2 cellular contexts compared by ENCODE assay signal in the genomic region with DNA sequence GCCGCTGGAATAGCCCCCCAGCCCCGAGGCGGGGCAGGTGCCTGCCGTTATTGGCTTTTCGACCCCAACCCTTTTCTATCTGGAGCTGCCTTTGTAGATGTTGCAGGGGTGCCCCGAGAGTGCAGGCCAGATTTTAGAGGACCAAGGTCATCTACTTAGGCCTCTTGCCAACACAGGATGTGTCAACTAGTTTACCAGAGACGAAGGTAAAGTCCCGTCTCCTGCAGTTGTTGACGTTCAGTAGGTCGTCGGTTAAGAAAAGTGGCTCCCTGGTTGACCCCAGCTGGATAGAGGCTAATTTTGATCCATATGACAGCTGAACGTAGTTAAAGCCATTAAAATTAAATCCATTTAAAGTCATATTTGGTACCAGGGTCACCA.
TF ChIP-seq lines count a peak whose summit lies in the region.

No MANE protein-coding gene starts in this region.

TF ChIP-seq in IMR-90, 13 proteins besides CTCF, POLR2A, EP300 and RAD21:
- no peak for TF ChIP-seq SMC3 (IDR thresholded peaks at IDR 0.05; ENCODE audit: low read depth, low read length)
- TF ChIP-seq, protein P1, sequence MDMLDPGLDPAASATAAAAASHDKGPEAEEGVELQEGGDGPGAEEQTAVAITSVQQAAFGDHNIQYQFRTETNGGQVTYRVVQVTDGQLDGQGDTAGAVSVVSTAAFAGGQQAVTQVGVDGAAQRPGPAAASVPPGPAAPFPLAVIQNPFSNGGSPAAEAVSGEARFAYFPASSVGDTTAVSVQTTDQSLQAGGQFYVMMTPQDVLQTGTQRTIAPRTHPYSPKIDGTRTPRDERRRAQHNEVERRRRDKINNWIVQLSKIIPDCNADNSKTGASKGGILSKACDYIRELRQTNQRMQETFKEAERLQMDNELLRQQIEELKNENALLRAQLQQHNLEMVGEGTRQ (IDR thresholded peaks at IDR 0.05; ENCODE audit: low read depth, low read length) = no peak
- TF ChIP-seq MAZ (IDR thresholded peaks at IDR 0.05; ENCODE audit: borderline replicate concordance, low read depth, low read length) = no peak
- TF ChIP-seq NFE2L2 (IDR thresholded peaks at IDR 0.05; ENCODE audit: low read depth, low read length) = no peak
- TF ChIP-seq, protein P2, sequence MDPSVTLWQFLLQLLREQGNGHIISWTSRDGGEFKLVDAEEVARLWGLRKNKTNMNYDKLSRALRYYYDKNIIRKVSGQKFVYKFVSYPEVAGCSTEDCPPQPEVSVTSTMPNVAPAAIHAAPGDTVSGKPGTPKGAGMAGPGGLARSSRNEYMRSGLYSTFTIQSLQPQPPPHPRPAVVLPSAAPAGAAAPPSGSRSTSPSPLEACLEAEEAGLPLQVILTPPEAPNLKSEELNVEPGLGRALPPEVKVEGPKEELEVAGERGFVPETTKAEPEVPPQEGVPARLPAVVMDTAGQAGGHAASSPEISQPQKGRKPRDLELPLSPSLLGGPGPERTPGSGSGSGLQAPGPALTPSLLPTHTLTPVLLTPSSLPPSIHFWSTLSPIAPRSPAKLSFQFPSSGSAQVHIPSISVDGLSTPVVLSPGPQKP (IDR thresholded peaks at IDR 0.05; ENCODE audit: borderline replicate concordance, low read depth, low read length) = no peak
- TF ChIP-seq MXI1 (IDR thresholded peaks at IDR 0.05; ENCODE audit: borderline replicate concordance, low read depth, low read length) = no peak
- no peak for TF ChIP-seq BHLHE40 (IDR thresholded peaks at IDR 0.05; ENCODE audit: low read depth, low read length)
- TF ChIP-seq CEBPB (IDR thresholded peaks at IDR 0.05; ENCODE audit: low read depth, low read length) = no peak
- no peak for TF ChIP-seq RFX5 (IDR thresholded peaks at IDR 0.05; ENCODE audit: low read depth, low read length)
- TF ChIP-seq CHD1 (IDR thresholded peaks at IDR 0.05; ENCODE audit: low read depth, low read length) = no peak
- TF ChIP-seq MAFK (IDR thresholded peaks at IDR 0.05; ENCODE audit: low read depth, low read length) = no peak
- TF ChIP-seq FOS (IDR thresholded peaks at IDR 0.05; ENCODE audit: low read depth, low read length) = no peak
- TF ChIP-seq RCOR1 (IDR thresholded peaks at IDR 0.05; ENCODE audit: insufficient replicate concordance, low read length) = no peak

TF ChIP-seq in GM12878, 131 proteins besides CTCF, POLR2A, EP300 and RAD21:
- 0 out of 2 replicates have a peak, but pooled peaks have one; percentile 8 for TF ChIP-seq NR2F1 (conservative IDR thresholded peaks at IDR 0.05)
- TF ChIP-seq, protein P3, sequence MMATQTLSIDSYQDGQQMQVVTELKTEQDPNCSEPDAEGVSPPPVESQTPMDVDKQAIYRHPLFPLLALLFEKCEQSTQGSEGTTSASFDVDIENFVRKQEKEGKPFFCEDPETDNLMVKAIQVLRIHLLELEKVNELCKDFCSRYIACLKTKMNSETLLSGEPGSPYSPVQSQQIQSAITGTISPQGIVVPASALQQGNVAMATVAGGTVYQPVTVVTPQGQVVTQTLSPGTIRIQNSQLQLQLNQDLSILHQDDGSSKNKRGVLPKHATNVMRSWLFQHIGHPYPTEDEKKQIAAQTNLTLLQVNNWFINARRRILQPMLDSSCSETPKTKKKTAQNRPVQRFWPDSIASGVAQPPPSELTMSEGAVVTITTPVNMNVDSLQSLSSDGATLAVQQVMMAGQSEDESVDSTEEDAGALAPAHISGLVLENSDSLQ (IDR thresholded peaks at IDR 0.05) = no peak
- TF ChIP-seq POLR2AphosphoS2 (IDR thresholded peaks at IDR 0.05; ENCODE audit: low read depth, low read length) = no peak
- TF ChIP-seq TAF1 (IDR thresholded peaks at IDR 0.05; ENCODE audit: borderline replicate concordance, low read depth, low read length) = no peak
- TF ChIP-seq, protein P4, sequence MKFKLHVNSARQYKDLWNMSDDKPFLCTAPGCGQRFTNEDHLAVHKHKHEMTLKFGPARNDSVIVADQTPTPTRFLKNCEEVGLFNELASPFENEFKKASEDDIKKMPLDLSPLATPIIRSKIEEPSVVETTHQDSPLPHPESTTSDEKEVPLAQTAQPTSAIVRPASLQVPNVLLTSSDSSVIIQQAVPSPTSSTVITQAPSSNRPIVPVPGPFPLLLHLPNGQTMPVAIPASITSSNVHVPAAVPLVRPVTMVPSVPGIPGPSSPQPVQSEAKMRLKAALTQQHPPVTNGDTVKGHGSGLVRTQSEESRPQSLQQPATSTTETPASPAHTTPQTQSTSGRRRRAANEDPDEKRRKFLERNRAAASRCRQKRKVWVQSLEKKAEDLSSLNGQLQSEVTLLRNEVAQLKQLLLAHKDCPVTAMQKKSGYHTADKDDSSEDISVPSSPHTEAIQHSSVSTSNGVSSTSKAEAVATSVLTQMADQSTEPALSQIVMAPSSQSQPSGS (IDR thresholded peaks at IDR 0.05; ENCODE audit: low read length) = no peak
- no peak for TF ChIP-seq POU2F2 (IDR thresholded peaks at IDR 0.05; ENCODE audit: borderline replicate concordance, low read depth, low read length)
- TF ChIP-seq RCOR1 (conservative IDR thresholded peaks at IDR 0.05; ENCODE audit: low read depth, low read length) = no peak
- TF ChIP-seq SP1 (IDR thresholded peaks at IDR 0.05; ENCODE audit: low read depth, low read length) = no peak
- TF ChIP-seq NFIC (IDR thresholded peaks at IDR 0.05; ENCODE audit: low read depth, low read length) = 0 out of 2 replicates have a peak, but pooled peaks have one; percentile 28
- no peak for TF ChIP-seq SIN3A (IDR thresholded peaks at IDR 0.05; ENCODE audit: low read depth, low read length)
- no peak for TF ChIP-seq CHD4 (IDR thresholded peaks at IDR 0.05)
- no peak for TF ChIP-seq MEF2A (IDR thresholded peaks at IDR 0.05; ENCODE audit: insufficient read depth, low read depth, low read length)
- TF ChIP-seq ZNF207 (IDR thresholded peaks at IDR 0.05; ENCODE audit: borderline replicate concordance) = no peak
- no peak for TF ChIP-seq STAT3 (IDR thresholded peaks at IDR 0.05; ENCODE audit: low read depth, low read length)
- no peak for TF ChIP-seq RAD51 (IDR thresholded peaks at IDR 0.05)
- TF ChIP-seq, protein P5, sequence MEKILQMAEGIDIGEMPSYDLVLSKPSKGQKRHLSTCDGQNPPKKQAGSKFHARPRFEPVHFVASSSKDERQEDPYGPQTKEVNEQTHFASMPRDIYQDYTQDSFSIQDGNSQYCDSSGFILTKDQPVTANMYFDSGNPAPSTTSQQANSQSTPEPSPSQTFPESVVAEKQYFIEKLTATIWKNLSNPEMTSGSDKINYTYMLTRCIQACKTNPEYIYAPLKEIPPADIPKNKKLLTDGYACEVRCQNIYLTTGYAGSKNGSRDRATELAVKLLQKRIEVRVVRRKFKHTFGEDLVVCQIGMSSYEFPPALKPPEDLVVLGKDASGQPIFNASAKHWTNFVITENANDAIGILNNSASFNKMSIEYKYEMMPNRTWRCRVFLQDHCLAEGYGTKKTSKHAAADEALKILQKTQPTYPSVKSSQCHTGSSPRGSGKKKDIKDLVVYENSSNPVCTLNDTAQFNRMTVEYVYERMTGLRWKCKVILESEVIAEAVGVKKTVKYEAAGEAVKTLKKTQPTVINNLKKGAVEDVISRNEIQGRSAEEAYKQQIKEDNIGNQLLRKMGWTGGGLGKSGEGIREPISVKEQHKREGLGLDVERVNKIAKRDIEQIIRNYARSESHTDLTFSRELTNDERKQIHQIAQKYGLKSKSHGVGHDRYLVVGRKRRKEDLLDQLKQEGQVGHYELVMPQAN (conservative IDR thresholded peaks at IDR 0.05) = no peak
- TF ChIP-seq, protein P6, sequence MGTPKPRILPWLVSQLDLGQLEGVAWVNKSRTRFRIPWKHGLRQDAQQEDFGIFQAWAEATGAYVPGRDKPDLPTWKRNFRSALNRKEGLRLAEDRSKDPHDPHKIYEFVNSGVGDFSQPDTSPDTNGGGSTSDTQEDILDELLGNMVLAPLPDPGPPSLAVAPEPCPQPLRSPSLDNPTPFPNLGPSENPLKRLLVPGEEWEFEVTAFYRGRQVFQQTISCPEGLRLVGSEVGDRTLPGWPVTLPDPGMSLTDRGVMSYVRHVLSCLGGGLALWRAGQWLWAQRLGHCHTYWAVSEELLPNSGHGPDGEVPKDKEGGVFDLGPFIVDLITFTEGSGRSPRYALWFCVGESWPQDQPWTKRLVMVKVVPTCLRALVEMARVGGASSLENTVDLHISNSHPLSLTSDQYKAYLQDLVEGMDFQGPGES (IDR thresholded peaks at IDR 0.05) = no peak
- no peak for TF ChIP-seq ZSCAN29 (IDR thresholded peaks at IDR 0.05)
- no peak for TF ChIP-seq IKZF1 (conservative IDR thresholded peaks at IDR 0.05)
- TF ChIP-seq PAX5 (IDR thresholded peaks at IDR 0.05; ENCODE audit: borderline replicate concordance, low read depth, low read length) = no peak
- TF ChIP-seq TCF12 (IDR thresholded peaks at IDR 0.05; ENCODE audit: low read depth, low read length) = no peak
- no peak for TF ChIP-seq FOS (IDR thresholded peaks at IDR 0.05; ENCODE audit: borderline replicate concordance, extremely low read depth, insufficient read length)
- no peak for TF ChIP-seq RELA (IDR thresholded peaks at IDR 0.05; ENCODE audit: borderline replicate concordance, partially characterized antibody)
- no peak for TF ChIP-seq SMAD1 (IDR thresholded peaks at IDR 0.05; ENCODE audit: low read depth, partially characterized antibody)
- TF ChIP-seq RFX5 (IDR thresholded peaks at IDR 0.05; ENCODE audit: low read depth, low read length) = no peak
- no peak for TF ChIP-seq ZNF24 (IDR thresholded peaks at IDR 0.05)
- peak; percentile 5; the same call in 1 of the 2 replicates for TF ChIP-seq SMAD5 (IDR thresholded peaks at IDR 0.05; ENCODE audit: low read depth)
- no peak for TF ChIP-seq TCF7 (IDR thresholded peaks at IDR 0.05; ENCODE audit: borderline replicate concordance)
- no peak for TF ChIP-seq CEBPB (IDR thresholded peaks at IDR 0.05; ENCODE audit: borderline replicate concordance in 1 of 2, low read depth in 2 of 2, low read length in 2 of 2)
- TF ChIP-seq SMC3 (IDR thresholded peaks at IDR 0.05; ENCODE audit: borderline replicate concordance, low read length) = no peak
- TF ChIP-seq NR2C2 (IDR thresholded peaks at IDR 0.05; ENCODE audit: borderline replicate concordance, control insufficient read depth, insufficient read length, low read depth) = no peak
- no peak for TF ChIP-seq CBFB (IDR thresholded peaks at IDR 0.05; ENCODE audit: low read depth)
- no peak for TF ChIP-seq TARDBP (IDR thresholded peaks at IDR 0.05; ENCODE audit: borderline replicate concordance)
- TF ChIP-seq NBN (IDR thresholded peaks at IDR 0.05) = 0 out of 2 replicates have a peak, but pooled peaks have one; percentile 52
- no peak for TF ChIP-seq BACH1 (IDR thresholded peaks at IDR 0.05; ENCODE audit: borderline replicate concordance)
- TF ChIP-seq, protein P7, sequence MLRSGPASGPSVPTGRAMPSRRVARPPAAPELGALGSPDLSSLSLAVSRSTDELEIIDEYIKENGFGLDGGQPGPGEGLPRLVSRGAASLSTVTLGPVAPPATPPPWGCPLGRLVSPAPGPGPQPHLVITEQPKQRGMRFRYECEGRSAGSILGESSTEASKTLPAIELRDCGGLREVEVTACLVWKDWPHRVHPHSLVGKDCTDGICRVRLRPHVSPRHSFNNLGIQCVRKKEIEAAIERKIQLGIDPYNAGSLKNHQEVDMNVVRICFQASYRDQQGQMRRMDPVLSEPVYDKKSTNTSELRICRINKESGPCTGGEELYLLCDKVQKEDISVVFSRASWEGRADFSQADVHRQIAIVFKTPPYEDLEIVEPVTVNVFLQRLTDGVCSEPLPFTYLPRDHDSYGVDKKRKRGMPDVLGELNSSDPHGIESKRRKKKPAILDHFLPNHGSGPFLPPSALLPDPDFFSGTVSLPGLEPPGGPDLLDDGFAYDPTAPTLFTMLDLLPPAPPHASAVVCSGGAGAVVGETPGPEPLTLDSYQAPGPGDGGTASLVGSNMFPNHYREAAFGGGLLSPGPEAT (IDR thresholded peaks at IDR 0.05; ENCODE audit: low read depth) = peak; percentile 36; the same call in 1 of the 2 replicates
